In genomic region chr4:122536001-122536400, GRCh38 we compare ENCODE assay signal across 26 cellular contexts.
"Had no signal": no experiment of that assay in that cellular context is flagged by ENCODE, and none has a peak within 500 bp of the region (broad histone marks: within the 10 kb centered on the region; RNA-seq: fewer than 3 reads in every experiment).

No MANE protein-coding gene starts in this region.

- H3K27me3 ChIP-seq: body of pancreas, cardiac muscle cell, dorsolateral prefrontal cortex, ovary, SJCRH30, suprapubic skin, tibial artery had no signal

- H3K27me3 Mint-ChIP-seq: naive B cell, progenitor cell of endocrine pancreas, T-helper 17 cell had no signal

- H3K27ac ChIP-seq: body of pancreas, cardiac muscle cell, coronary artery, dorsolateral prefrontal cortex, ovary, SJCRH30, skin epidermis, suprapubic skin, tibial artery had no signal

- DNase-seq: activated CD4-positive, alpha-beta T cell treated with anti-CD3 and anti-CD28 coated beads, Interleukin-2, amount 50 U/mL, for 4 hours; activated CD4-positive, CD25-positive, alpha-beta regulatory T cell treated with anti-CD3 and anti-CD28 coated beads, Interleukin-2, amount 50 U/mL, for 72 hours; activated CD8-positive, alpha-beta memory T cell treated with anti-CD3 and anti-CD28 coated beads, Interleukin-2, amount 50 U/mL, for 4 hours; activated effector memory CD4-positive, alpha-beta T cell treated with Interleukin-2 at 50 U/mL for 16 hours; activated T-cell treated with anti-CD3 and anti-CD28 coated beads, Interleukin-2, amount 50 U/mL, for 48 hours; body of pancreas; cerebellar nuclear complex; dorsolateral prefrontal cortex; effector memory CD4-positive, alpha-beta T cell; foreskin fibroblast; head of caudate nucleus; hypothalamus; immature natural killer cell; naive B cell; ovary; SJCRH30; stimulated activated CD4-positive, alpha-beta T cell treated with anti-CD3 and anti-CD28 coated beads, Interleukin-12 subunit alpha, Interleukin-12 subunit beta, amount 100 ng/mL, for 4 hours; stimulated activated CD4-positive, alpha-beta T cell treated with anti-CD3 and anti-CD28 coated beads, Interleukin-4, amount 100 ng/mL, for 1 hour; T-helper 17 cell; tibial artery had no signal

- H3K27ac Mint-ChIP-seq: immature natural killer cell, mesothelial cell of epicardium, naive B cell, progenitor cell of endocrine pancreas, T-helper 17 cell had no signal

- H3K9me3 ChIP-seq: body of pancreas, ovary, SJCRH30, tibial artery had no signal

- H3K4me1 ChIP-seq: body of pancreas, SJCRH30, suprapubic skin, tibial artery had no signal

- H3K4me3 Mint-ChIP-seq: immature natural killer cell, mesothelial cell of epicardium, naive B cell had no signal

- H3K36me3 ChIP-seq: cardiac muscle cell, ovary, SJCRH30, suprapubic skin, tibial artery had no signal

- H3K4me1 Mint-ChIP-seq: immature natural killer cell, naive B cell had no signal

- H3K4me3 ChIP-seq: body of pancreas, cardiac muscle cell, coronary artery, dorsolateral prefrontal cortex, ovary, SJCRH30, skin epidermis, suprapubic skin, tibial artery had no signal

- H3K36me3 Mint-ChIP-seq: immature natural killer cell, naive B cell had no signal
